Comparison of ENCODE assay signal across 1 cellular context in genomic region chr2:85455552-85456090, GRCh38.
TF ChIP-seq lines count a peak whose summit lies in the region.

No MANE protein-coding gene starts in this region.

TF ChIP-seq in K562, 482 proteins besides CTCF, POLR2A, EP300 and RAD21 (continued from another document):
- no peak for TF ChIP-seq HBP1 (CRISPR knock-in tag; IDR thresholded peaks at IDR 0.05)
- no peak for TF ChIP-seq LCOR (CRISPR knock-in tag; IDR thresholded peaks at IDR 0.05)
- no peak for TF ChIP-seq CBX8 (IDR thresholded peaks at IDR 0.05; ENCODE audit: borderline replicate concordance, extremely low read depth, low read depth, low read length, poor library complexity, severe bottlenecking)
- peak; percentile 46; the same call in 1 of the 2 replicates for TF ChIP-seq CHAMP1 (IDR thresholded peaks at IDR 0.05)
- TF ChIP-seq ZNF12 (CRISPR knock-in tag; IDR thresholded peaks at IDR 0.05): no peak
- no peak for TF ChIP-seq FOXJ3 (CRISPR knock-in tag; IDR thresholded peaks at IDR 0.05)
- TF ChIP-seq SAFB (IDR thresholded peaks at IDR 0.05; ENCODE audit: borderline replicate concordance, low read depth, low read length): no peak
- no peak for TF ChIP-seq NR2C2 (CRISPR knock-in tag; IDR thresholded peaks at IDR 0.05)
- peak; percentile 15; the same call in 1 of the 2 replicates for TF ChIP-seq NR2C2 (tag; IDR thresholded peaks at IDR 0.05)
- peak; percentile 91 for TF ChIP-seq C11orf30 (IDR thresholded peaks at IDR 0.05; ENCODE audit: low read depth)
- TF ChIP-seq BRCA1 (IDR thresholded peaks at IDR 0.05): no peak
- TF ChIP-seq BRCA1 (CRISPR knock-in tag; IDR thresholded peaks at IDR 0.05): no peak
- peak; percentile 71 for TF ChIP-seq ZEB2 (IDR thresholded peaks at IDR 0.05)
- no peak for TF ChIP-seq RNF2 (IDR thresholded peaks at IDR 0.05)
- TF ChIP-seq HINFP (tag; conservative IDR thresholded peaks at IDR 0.05; ENCODE audit: low read depth): no peak
- no peak for TF ChIP-seq HMBOX1 (IDR thresholded peaks at IDR 0.05)
- no peak for TF ChIP-seq ZNF449 (CRISPR knock-in tag; IDR thresholded peaks at IDR 0.05)
- no peak for TF ChIP-seq NFIX (CRISPR knock-in tag; IDR thresholded peaks at IDR 0.05; ENCODE audit: low read depth)
